ENCODE assay signal across 19 cellular contexts in the genomic region with DNA sequence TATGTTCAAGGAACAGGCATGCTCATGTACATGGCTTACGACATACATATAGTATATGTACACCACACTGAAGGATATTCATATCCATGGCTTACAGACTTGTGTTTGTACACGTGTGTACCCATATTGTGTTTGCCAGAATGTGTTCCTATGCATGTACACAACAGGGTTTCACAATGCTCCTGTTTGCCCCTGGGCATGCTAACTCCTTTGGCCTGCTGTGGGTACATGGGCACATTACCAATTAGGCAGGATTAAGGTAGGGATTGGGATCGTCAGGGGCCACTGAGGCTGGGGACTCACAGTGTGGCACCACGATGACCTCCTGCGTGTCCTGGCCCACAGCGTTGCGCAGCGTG. TPM values are rescaled to one million over a fixed set of nuclear protein-coding genes. Genes with fewer than 3 reads are reported as not detected.
A peak's percentile ranks its signal among the peaks of the same experiment; 100 is the strongest.
DNase-seq lines count a peak whose midpoint lies in the region; ATAC-seq, FAIRE-seq and TF ChIP-seq lines count a peak whose summit lies in the region.
"Had no signal": no experiment of that assay in that cellular context is flagged by ENCODE, and none has a peak within 500 bp of the region (broad histone marks: within the 10 kb centered on the region; RNA-seq: fewer than 3 reads in every experiment).

No MANE protein-coding gene starts in this region.

- H3K79me2 ChIP-seq in PC-3 (ENCODE audit: low read length) (no peaks in the 10 kb centered on the region), endothelial cell of umbilical vein (ENCODE audit: control insufficient read depth, insufficient read depth, low read length) (no peaks in the 10 kb centered on the region)

- peak overlapping the region; percentile 53 for H4K8ac ChIP-seq in neuronal stem cell (ENCODE audit: low read depth, low read length)

- TF ChIP-seq CTCF in PC-3 (conservative IDR thresholded peaks at IDR 0.05; ENCODE audit: low read depth, low read length) (no peak), endothelial cell of umbilical vein (IDR thresholded peaks at IDR 0.05; ENCODE audit: extremely low read depth in 1 of 2, insufficient read depth in 1 of 2, low read depth in 1 of 2, low read length in 2 of 2) (no peak), uterus (IDR thresholded peaks at IDR 0.05) (no peak)

- H4K91ac ChIP-seq in neuronal stem cell (ENCODE audit: low read depth, low read length, poor library complexity) = no peak overlapping the region

- peaks cover 38% of the 10 kb centered on the region for H3K36me3 Mint-ChIP-seq in activated CD8-positive, alpha-beta T cell treated with anti-CD3 and anti-CD28 coated beads, Interleukin-2, amount 10 ng/mL, durations not matched to agents 7 days and 5 days (ENCODE audit: low read depth)
- H3K36me3 Mint-ChIP-seq: activated naive CD4-positive, alpha-beta T cell treated with anti-CD3 and anti-CD28 coated beads, Interleukin-2, amount 10 ng/mL, durations not matched to agents 7 days and 5 days; CD8-positive, alpha-beta T cell; stimulated activated effector memory CD8-positive, alpha-beta T cell treated with anti-CD3 and anti-CD28 coated beads, Interleukin-12 subunit alpha, Interleukin-12 subunit beta, amount 100 ng/mL, for 72 hours had no signal

- BruUV-seq in PC-3 (replicated peaks; lab: Mats Ljungman, UMichigan) = no TSS peak
- BruUV-seq in endothelial cell of umbilical vein (replicated peaks; lab: Mats Ljungman, UMichigan) = no TSS peak

- CTCF ChIA-PET in PC-3 (lab: Charles Lee) (interaction anchor here (1.1 kb wide), 1 partner anchor 188 kb away, joined by 3 read pairs; no protein-coding TSS in a partner anchor), endothelial cell of umbilical vein (lab: Charles Lee) (interaction anchor here (0.7 to 4.4 kb wide), 7 partner anchors 26 to 307 kb away, joined by 3 to 36 read pairs (median 5); a partner anchor contains a TSS)
- CTCF ChIA-PET in activated CD8-positive, alpha-beta T cell treated with anti-CD3 and anti-CD28 coated beads, Interleukin-2, amount 10 ng/mL, durations not matched to agents 7 days and 5 days (lab: Charles Lee) = interaction anchor here (0.7 to 2.5 kb wide), 9 partner anchors 11 to 221 kb away, joined by 3 to 16 read pairs (median 4); no protein-coding TSS in a partner anchor

- no peaks in the 10 kb centered on the region for H3K9me1 ChIP-seq in endothelial cell of umbilical vein (replicated peaks; ENCODE audit: control insufficient read depth, extremely low read depth, insufficient read depth, low read length)

- ATAC-seq in PC-3 (no peak), HG03139 (IDR thresholded peaks at IDR 0.05; ENCODE audit: unreplicated experiment) (no peak), GM19023 (IDR thresholded peaks at IDR 0.05; ENCODE audit: unreplicated experiment) (no peak)
- no peak for ATAC-seq in activated CD8-positive, alpha-beta T cell treated with anti-CD3 and anti-CD28 coated beads, Interleukin-2, amount 10 ng/mL, durations not matched to agents 7 days and 5 days

- intact Hi-C loops in PC-3 (cut with micrococcal nuclease) (no loop called here), endothelial cell of umbilical vein (cut with micrococcal nuclease) (no loop called here), uterus (cut with DNase I; ENCODE audit: low total_unique reads) (no loop called here)

- H3K9me3 Mint-ChIP-seq in activated CD8-positive, alpha-beta T cell treated with anti-CD3 and anti-CD28 coated beads, Interleukin-2, amount 10 ng/mL, durations not matched to agents 7 days and 5 days (ENCODE audit: insufficient read depth) = no peaks in the 10 kb centered on the region
- H3K9me3 Mint-ChIP-seq: activated naive CD4-positive, alpha-beta T cell treated with anti-CD3 and anti-CD28 coated beads, Interleukin-2, amount 10 ng/mL, durations not matched to agents 7 days and 5 days; CD8-positive, alpha-beta T cell; central memory CD8-positive, alpha-beta T cell; stimulated activated effector memory CD8-positive, alpha-beta T cell treated with anti-CD3 and anti-CD28 coated beads, Interleukin-12 subunit alpha, Interleukin-12 subunit beta, amount 100 ng/mL, for 72 hours had no signal

- no peak overlapping the region for H3K27ac Mint-ChIP-seq in activated CD8-positive, alpha-beta T cell treated with anti-CD3 and anti-CD28 coated beads, Interleukin-2, amount 10 ng/mL, durations not matched to agents 7 days and 5 days
- H3K27ac Mint-ChIP-seq: activated naive CD4-positive, alpha-beta T cell treated with anti-CD3 and anti-CD28 coated beads, Interleukin-2, amount 10 ng/mL, durations not matched to agents 7 days and 5 days; CD8-positive, alpha-beta T cell; stimulated activated effector memory CD8-positive, alpha-beta T cell treated with anti-CD3 and anti-CD28 coated beads, Interleukin-12 subunit alpha, Interleukin-12 subunit beta, amount 100 ng/mL, for 72 hours had no signal

- H3K4me1 ChIP-seq in PC-3 (ENCODE audit: insufficient read depth, low read length) (peaks cover 6% of the 10 kb centered on the region; the same call in 1 of the 2 replicates), endothelial cell of umbilical vein (ENCODE audit: control insufficient read depth, extremely low read depth, insufficient read depth, low read length) (peaks cover 8% of the 10 kb centered on the region), neuronal stem cell (ENCODE audit: control insufficient read depth in 2 of 2, insufficient read depth in 1 of 2, low read depth in 1 of 2, low read length in 2 of 2) (peaks cover 3 to 8% of the 10 kb centered on the region in 2 donors), uterus (peaks cover 0 to 37% of the 10 kb centered on the region in 2 donors)

- TF ChIP-seq POLR2A in endothelial cell of umbilical vein (IDR thresholded peaks at IDR 0.05; ENCODE audit: low read depth, low read length) = no peak
- TF ChIP-seq POLR2A in uterus (IDR thresholded peaks at IDR 0.05) = no peak

- no peaks in the 10 kb centered on the region for H3F3A ChIP-seq in PC-3 (ENCODE audit: low read length, unreplicated experiment)

- H4K20me1 ChIP-seq in PC-3 (ENCODE audit: low read length) (no peaks in the 10 kb centered on the region), endothelial cell of umbilical vein (replicated peaks; ENCODE audit: control insufficient read depth, extremely low read depth, insufficient read depth, low read length) (no peaks in the 10 kb centered on the region)

- H3K4me2 ChIP-seq in PC-3 (ENCODE audit: low read length) (peak overlapping the region; percentile 84), endothelial cell of umbilical vein (ENCODE audit: insufficient read depth, low read length) (no peak overlapping the region), neuronal stem cell (ENCODE audit: insufficient read depth, low read length, poor library complexity, severe bottlenecking) (no peak overlapping the region)

- no peaks in the 10 kb centered on the region for H3K27me3 Mint-ChIP-seq in activated CD8-positive, alpha-beta T cell treated with anti-CD3 and anti-CD28 coated beads, Interleukin-2, amount 10 ng/mL, durations not matched to agents 7 days and 5 days (ENCODE audit: low read depth)

- no peaks in the 10 kb centered on the region for H3K9me2 ChIP-seq in PC-3 (replicated peaks; ENCODE audit: low read length)

- no peaks in the 10 kb centered on the region for H3K9me3 ChIP-seq in PC-3 (ENCODE audit: low read length)
- H3K9me3 ChIP-seq in endothelial cell of umbilical vein (replicated peaks; ENCODE audit: control insufficient read depth, insufficient read depth, low read length) = no peaks in the 10 kb centered on the region
- H3K9me3 ChIP-seq in neuronal stem cell (replicated peaks in 1 of 2; ENCODE audit: control insufficient read depth in 2 of 2, insufficient read depth in 1 of 2, low read depth in 1 of 2, low read length in 2 of 2) = no peaks in the 10 kb centered on the region
- H3K9me3 ChIP-seq in uterus = no peaks in the 10 kb centered on the region
- H3K9me3 ChIP-seq: thoracic aorta had no signal

- no peak for DNase-seq in PC-3
- no peak for DNase-seq in endothelial cell of umbilical vein (ENCODE audit: low read depth, low spot score)
- DNase-seq in neuronal stem cell (ENCODE audit: low spot score) = no peak
- DNase-seq in uterus = no peak
- no peak for DNase-seq in activated CD8-positive, alpha-beta T cell treated with anti-CD3 and anti-CD28 coated beads, Interleukin-2, amount 10 ng/mL, durations not matched to agents 7 days and 5 days
- DNase-seq: effector CD4-positive, alpha-beta T cell; NCI-H1105 treated with DMSO at 0.1 percent for 48 hours; NCI-H2107 had no signal

- POLR2A ChIA-PET in PC-3 (lab: Charles Lee; ENCODE audit: unreplicated experiment) = no interaction called here
- POLR2A ChIA-PET in endothelial cell of umbilical vein (lab: Charles Lee) = no interaction called here
- POLR2A ChIA-PET in activated CD8-positive, alpha-beta T cell treated with anti-CD3 and anti-CD28 coated beads, Interleukin-2, amount 10 ng/mL, durations not matched to agents 7 days and 5 days (lab: Charles Lee) = no interaction called here

- H3K36me3 ChIP-seq in PC-3 (ENCODE audit: low read depth, low read length) (no peaks in the 10 kb centered on the region), endothelial cell of umbilical vein (ENCODE audit: control insufficient read depth in 2 of 2, extremely low read depth in 1 of 2, insufficient read depth in 2 of 2, low read length in 2 of 2) (no peaks in the 10 kb centered on the region), neuronal stem cell (replicated peaks in 1 of 2; ENCODE audit: control insufficient read depth in 2 of 2, insufficient read depth in 2 of 2, low read length in 2 of 2) (peaks cover 0 to 3% of the 10 kb centered on the region in 2 donors), uterus (no peaks in the 10 kb centered on the region)

- peak overlapping the region; percentile 30 for H2BK12ac ChIP-seq in neuronal stem cell (ENCODE audit: low read length)

- peak overlapping the region; percentile 27 for H2AK5ac ChIP-seq in neuronal stem cell (ENCODE audit: low read depth, low read length)

- H2BK5ac ChIP-seq in neuronal stem cell (ENCODE audit: low read length) = no peak overlapping the region

- H2AFZ ChIP-seq in PC-3 (ENCODE audit: low read length) (peak overlapping the region; percentile 93), endothelial cell of umbilical vein (ENCODE audit: low read depth, low read length) (peak overlapping the region; percentile 70), neuronal stem cell (ENCODE audit: low read length) (peak overlapping the region; percentile 53)

- H3K4me3 ChIP-seq in PC-3 (ENCODE audit: low read length) = peak overlapping the region; percentile 59
- H3K4me3 ChIP-seq in endothelial cell of umbilical vein (replicated peaks in 1 of 3; ENCODE audit: insufficient read depth in 1 of 3, low read depth in 1 of 3, low read length in 3 of 3) = no peak overlapping the region
- peak overlapping the region in 1 of 2 donors; percentile 58 for H3K4me3 ChIP-seq in neuronal stem cell (ENCODE audit: low read length in 2 of 2)
- H3K4me3 ChIP-seq in uterus = no peak overlapping the region
- H3K4me3 ChIP-seq: thoracic aorta had no signal

- no peak overlapping the region for H3K27ac ChIP-seq in PC-3 (ENCODE audit: low read length)
- H3K27ac ChIP-seq in endothelial cell of umbilical vein (ENCODE audit: insufficient read depth, low read depth, low read length) = no peak overlapping the region
- no peak overlapping the region for H3K27ac ChIP-seq in neuronal stem cell (replicated peaks; ENCODE audit: low read length)
- peak overlapping the region; percentile 59 to 99 for H3K27ac ChIP-seq in uterus
- H3K27ac ChIP-seq: thoracic aorta had no signal

- no peak overlapping the region for H3K4me3 Mint-ChIP-seq in activated CD8-positive, alpha-beta T cell treated with anti-CD3 and anti-CD28 coated beads, Interleukin-2, amount 10 ng/mL, durations not matched to agents 7 days and 5 days
- H3K4me3 Mint-ChIP-seq: activated naive CD4-positive, alpha-beta T cell treated with anti-CD3 and anti-CD28 coated beads, Interleukin-2, amount 10 ng/mL, durations not matched to agents 7 days and 5 days; CD8-positive, alpha-beta T cell; central memory CD8-positive, alpha-beta T cell; stimulated activated effector memory CD8-positive, alpha-beta T cell treated with anti-CD3 and anti-CD28 coated beads, Interleukin-12 subunit alpha, Interleukin-12 subunit beta, amount 100 ng/mL, for 72 hours had no signal

- dilution Hi-C loops in endothelial cell of umbilical vein (cut with MboI; ENCODE audit: extremely low pct_ligation_motif_present, low sequenced_read_pairs) = no loop called here

- peaks cover 15% of the 10 kb centered on the region for H3K4me1 Mint-ChIP-seq in activated CD8-positive, alpha-beta T cell treated with anti-CD3 and anti-CD28 coated beads, Interleukin-2, amount 10 ng/mL, durations not matched to agents 7 days and 5 days (ENCODE audit: low read depth)

- H3K79me1 ChIP-seq in neuronal stem cell (ENCODE audit: low read depth, low read length) = no peaks in the 10 kb centered on the region

- no peak overlapping the region for H3K14ac ChIP-seq in neuronal stem cell (ENCODE audit: low read length)

- peak overlapping the region; percentile 25 for H3K23ac ChIP-seq in neuronal stem cell (ENCODE audit: low read depth, low read length, poor library complexity)

- peak overlapping the region; percentile 40 for H3K18ac ChIP-seq in neuronal stem cell (ENCODE audit: low read length)

- FAIRE-seq in endothelial cell of umbilical vein (lab: Jason Lieb, UNC) = no peak

- no peak overlapping the region for H2BK120ac ChIP-seq in neuronal stem cell (ENCODE audit: low read depth, low read length)

- peak overlapping the region; percentile 6 for H3K4ac ChIP-seq in neuronal stem cell (ENCODE audit: low read length)

- no peak overlapping the region for H2BK15ac ChIP-seq in neuronal stem cell (ENCODE audit: low read length)

- H3K9ac ChIP-seq in PC-3 (ENCODE audit: low read length) (peak overlapping the region; percentile 41), endothelial cell of umbilical vein (replicated peaks; ENCODE audit: extremely low read depth, insufficient read depth, low read length) (no peak overlapping the region), neuronal stem cell (ENCODE audit: low read depth, low read length, poor library complexity) (peak overlapping the region; percentile 79)

- no CpG with 5 or more reads among the region's 8 CpGs for WGBS in neuronal stem cell (ENCODE audit: extremely low coverage in 2 of 2, insufficient read length in 2 of 2, insufficient replicate concordance in 1 of 2), 2 donors

- H3K27me3 ChIP-seq in PC-3 (ENCODE audit: low read length) = no peaks in the 10 kb centered on the region
- peaks cover 0 to under 1% of the 10 kb centered on the region in 2 experiments for H3K27me3 ChIP-seq in endothelial cell of umbilical vein (ENCODE audit: control insufficient read depth in 2 of 2, insufficient read depth in 2 of 2, low read length in 2 of 2)
- H3K27me3 ChIP-seq in neuronal stem cell (ENCODE audit: control insufficient read depth in 3 of 3, insufficient read depth in 3 of 3, low read depth in 1 of 3, low read length in 3 of 3) = no peaks in the 10 kb centered on the region
- H3K27me3 ChIP-seq in uterus = no peaks in the 10 kb centered on the region

RNA-seq across cellular contexts. Expression of a gene that starts 26.2 kb away (rescaled TPM):
- 0.12 and 0.66 TPM in 2 replicates for total RNA-seq in PC-3 (2014; rRNA removed)
- 1.0 and 1.7 TPM in 2 replicates for total RNA-seq in endothelial cell of umbilical vein
- polyA plus RNA-seq in endothelial cell of umbilical vein = 1.4 and 2.9 TPM in 2 replicates
- polyA plus RNA-seq in endothelial cell of umbilical vein (2011; cell fraction: cytosol; rRNA removed) = 1.5 TPM in 2 replicates
- polyA plus RNA-seq in endothelial cell of umbilical vein (2011; cell fraction: nucleus; rRNA removed) = 2.3 and 3.1 TPM in 2 replicates
- 0.29 and 0.93 TPM in 2 replicates for polyA plus RNA-seq in endothelial cell of umbilical vein (2012)
- polyA minus RNA-seq in endothelial cell of umbilical vein = 2.5 and 4.4 TPM in 2 replicates
- 1.7 TPM for polyA minus RNA-seq in endothelial cell of umbilical vein (2011; cell fraction: cytosol; rRNA and poly(A)+ RNA removed)
- 3.3 and 4.8 TPM in 2 replicates for polyA minus RNA-seq in endothelial cell of umbilical vein (2011; cell fraction: nucleus; rRNA and poly(A)+ RNA removed)
- 11.0 TPM for polyA plus RNA-seq in neuronal stem cell (2013, experiment 1 of 2)
- 11.2 TPM for polyA plus RNA-seq in neuronal stem cell (2013, experiment 2 of 2)
- total RNA-seq in uterus = 100 to 1,000 TPM in 3 of 4 donors, 10 to 100 TPM in 1; 60.2 to 378 (median 235) TPM
- 10 to 100 TPM; 47.0 to 49.0 TPM for total RNA-seq in activated CD8-positive, alpha-beta T cell treated with anti-CD3 and anti-CD28 coated beads, Interleukin-2, amount 10 ng/mL, durations not matched to agents 7 days and 5 days
- polyA plus RNA-seq: neural cell had no signal

RNA-seq across cellular contexts. Expression of a gene that starts 37.1 kb away (rescaled TPM):
- total RNA-seq in PC-3 (2014; rRNA removed) (not detected in 2 replicates), endothelial cell of umbilical vein (not detected in 2 replicates), uterus (under 1 TPM; 0.29 to 0.77 (median 0.38) TPM)
- polyA plus RNA-seq in endothelial cell of umbilical vein = not detected in 2 replicates
- polyA plus RNA-seq in endothelial cell of umbilical vein (2011; cell fraction: cytosol; rRNA removed) = not detected in 2 replicates
- not detected in 2 replicates for polyA plus RNA-seq in endothelial cell of umbilical vein (2011; cell fraction: nucleus; rRNA removed)
- not detected in 2 replicates for polyA plus RNA-seq in endothelial cell of umbilical vein (2012)
- not detected in 2 replicates for polyA minus RNA-seq in endothelial cell of umbilical vein
- polyA minus RNA-seq in endothelial cell of umbilical vein (2011; cell fraction: cytosol; rRNA and poly(A)+ RNA removed) = not detected
- not detected in 2 replicates for polyA minus RNA-seq in endothelial cell of umbilical vein (2011; cell fraction: nucleus; rRNA and poly(A)+ RNA removed)
- polyA plus RNA-seq in neuronal stem cell (2013, experiment 1 of 2) = 0.10 TPM
- polyA plus RNA-seq in neuronal stem cell (2013, experiment 2 of 2) = 0.10 TPM
- total RNA-seq in activated CD8-positive, alpha-beta T cell treated with anti-CD3 and anti-CD28 coated beads, Interleukin-2, amount 10 ng/mL, durations not matched to agents 7 days and 5 days = not detected
- total RNA-seq: CD8-positive, alpha-beta T cell; HT1080; mononuclear cell; thoracic aorta had no signal
- polyA plus RNA-seq: neural cell had no signal

RNA-seq across cellular contexts. Expression of a gene that starts 43.1 kb away (rescaled TPM):
- not detected in 2 replicates for total RNA-seq in PC-3 (2014; rRNA removed)
- not detected in 2 replicates for total RNA-seq in endothelial cell of umbilical vein
- polyA plus RNA-seq in endothelial cell of umbilical vein = not detected in 2 replicates
- polyA plus RNA-seq in endothelial cell of umbilical vein (2011; cell fraction: cytosol; rRNA removed) = not detected in 2 replicates
- not detected in 2 replicates for polyA plus RNA-seq in endothelial cell of umbilical vein (2011; cell fraction: nucleus; rRNA removed)
- polyA plus RNA-seq in endothelial cell of umbilical vein (2012) = not detected in 2 replicates
- polyA minus RNA-seq in endothelial cell of umbilical vein = not detected in 2 replicates
- polyA minus RNA-seq in endothelial cell of umbilical vein (2011; cell fraction: cytosol; rRNA and poly(A)+ RNA removed) = not detected
- not detected in 2 replicates for polyA minus RNA-seq in endothelial cell of umbilical vein (2011; cell fraction: nucleus; rRNA and poly(A)+ RNA removed)
- polyA plus RNA-seq in neuronal stem cell (2013, experiment 1 of 2) = not detected
- polyA plus RNA-seq in neuronal stem cell (2013, experiment 2 of 2) = not detected
- total RNA-seq in uterus = 10 to 100 TPM in 3 of 4 donors, 1 to 10 TPM in 1; 1.0 to 42.9 (median 22.8) TPM
- not detected for total RNA-seq in activated CD8-positive, alpha-beta T cell treated with anti-CD3 and anti-CD28 coated beads, Interleukin-2, amount 10 ng/mL, durations not matched to agents 7 days and 5 days
- total RNA-seq: H7 had no signal
- polyA plus RNA-seq: neural cell had no signal

Comparison
In these comparisons a context has a peak if more than half of its experiments do, and no peak if none do; other contexts are left out.
1. H3K27ac ChIP-seq: peak in uterus (2 of 2); none in PC-3 (single experiment), endothelial cell of umbilical vein (single experiment) and neuronal stem cell (single experiment).
2. RNA of a gene that starts 26.2 kb away (total RNA-seq): 60.2 to 378 TPM in uterus and 47.0 to 49.0 TPM in activated CD8-positive, alpha-beta T cell treated with anti-CD3 and anti-CD28 coated beads, Interleukin-2, amount 10 ng/mL, durations not matched to agents 7 days and 5 days; 1.0 to 1.7 TPM in endothelial cell of umbilical vein and 0.12 to 0.66 TPM in PC-3; every median in the first group is over 10 times any median in the second.
3. Peak in every context shown above with its lines, with median percentiles within 50 percentile points of each other: H2AFZ ChIP-seq.